Comparison of ENCODE assay signal across 14 cellular contexts in genomic region chr3:16377847-16378302, GRCh38.
DNase-seq lines count a peak whose midpoint lies in the region; ATAC-seq and TF ChIP-seq lines count a peak whose summit lies in the region.
"Had no signal": no experiment of that assay in that cellular context is flagged by ENCODE, and none has a peak within 500 bp of the region (broad histone marks: within the 10 kb centered on the region; RNA-seq: fewer than 3 reads in every experiment).

No MANE protein-coding gene starts in this region.

- peak in 1 of 10 experiments; percentile 6 for DNase-seq in CD4-positive, alpha-beta T cell
- DNase-seq in GM12864 (ENCODE audit: low read depth) (no peak), immature natural killer cell (no peak), NCI-H2227 treated with DMSO at 0.1 percent for 48 hours (lab: John Stamatoyannopoulos, UW) (no peak), NCI-H526 treated with DMSO at 0.1 percent for 48 hours (lab: John Stamatoyannopoulos, UW) (no peak)
- DNase-seq in activated CD8-positive, alpha-beta T cell treated with anti-CD3 and anti-CD28 coated beads, Interleukin-2, amount 10 ng/mL, durations not matched to agents 7 days and 5 days, result no peak
- DNase-seq: H7; midbrain; NCI-H1436 treated with DMSO at 0.1 percent for 48 hours; NK-92 treated with Interleukin-12 subunit alpha and Interleukin-12 subunit beta, amount 100 ng/mL, for 24 hours; T-helper 9 cell had no signal

- H3K4me3 Mint-ChIP-seq in CD4-positive, alpha-beta T cell, result peak overlapping the region; percentile 54
- H3K4me3 Mint-ChIP-seq in activated CD8-positive, alpha-beta T cell treated with anti-CD3 and anti-CD28 coated beads, Interleukin-2, amount 10 ng/mL, durations not matched to agents 7 days and 5 days, result no peak overlapping the region
- peak overlapping the region; percentile 44 to 58 (median 57) for H3K4me3 Mint-ChIP-seq in immature natural killer cell

- H3K36me3 Mint-ChIP-seq in CD4-positive, alpha-beta T cell (ENCODE audit: low read depth), result peaks cover 50% of the 10 kb centered on the region
- peaks cover 92% of the 10 kb centered on the region for H3K36me3 Mint-ChIP-seq in activated CD8-positive, alpha-beta T cell treated with anti-CD3 and anti-CD28 coated beads, Interleukin-2, amount 10 ng/mL, durations not matched to agents 7 days and 5 days (ENCODE audit: low read depth)
- H3K36me3 Mint-ChIP-seq in immature natural killer cell, result peaks cover 10 to 25% (median 18%) of the 10 kb centered on the region in 3 donors

- H3K27ac Mint-ChIP-seq in CD4-positive, alpha-beta T cell, result peak overlapping the region; percentile 90
- H3K27ac Mint-ChIP-seq in activated CD8-positive, alpha-beta T cell treated with anti-CD3 and anti-CD28 coated beads, Interleukin-2, amount 10 ng/mL, durations not matched to agents 7 days and 5 days, result peak overlapping the region; percentile 85
- H3K27ac Mint-ChIP-seq in immature natural killer cell, result peak overlapping the region; percentile 76 to 93 (median 83)

- ATAC-seq in CD4-positive, alpha-beta T cell (ENCODE audit: poor library complexity), result peak; percentile 19
- ATAC-seq in activated CD8-positive, alpha-beta T cell treated with anti-CD3 and anti-CD28 coated beads, Interleukin-2, amount 10 ng/mL, durations not matched to agents 7 days and 5 days, result no peak
- ATAC-seq in GM19035 (IDR thresholded peaks at IDR 0.05; ENCODE audit: unreplicated experiment), result no peak
- no peak for ATAC-seq in GM21447 (IDR thresholded peaks at IDR 0.05; ENCODE audit: unreplicated experiment)
- ATAC-seq: esophagus mucosa had no signal

- POLR2A ChIA-PET in CD4-positive, alpha-beta T cell (lab: Charles Lee), result interaction anchor here (0.7 to 2.2 kb wide), 16 partner anchors 10 to 151 kb away, joined by 3 to 10 read pairs (median 4); partner anchors contain the start of genes OXNAD1 and RFTN1
- POLR2A ChIA-PET in activated CD8-positive, alpha-beta T cell treated with anti-CD3 and anti-CD28 coated beads, Interleukin-2, amount 10 ng/mL, durations not matched to agents 7 days and 5 days (lab: Charles Lee), result interaction anchor here (1.2 to 3.3 kb wide), 3 partner anchors 39 to 134 kb away, joined by 3 to 12 read pairs (median 3); no protein-coding TSS in a partner anchor

- H3K27ac ChIP-seq in CD4-positive, alpha-beta T cell (ENCODE audit: low read depth, low read length), result peak overlapping the region; percentile 44

- H3K27me3 Mint-ChIP-seq in CD4-positive, alpha-beta T cell, result no peaks in the 10 kb centered on the region
- H3K27me3 Mint-ChIP-seq in activated CD8-positive, alpha-beta T cell treated with anti-CD3 and anti-CD28 coated beads, Interleukin-2, amount 10 ng/mL, durations not matched to agents 7 days and 5 days (ENCODE audit: low read depth), result no peaks in the 10 kb centered on the region
- peaks cover 0 to 7% (median 2%) of the 10 kb centered on the region in 3 donors for H3K27me3 Mint-ChIP-seq in immature natural killer cell (ENCODE audit: low read depth in 3 of 3)

- CTCF ChIA-PET in CD4-positive, alpha-beta T cell (lab: Charles Lee), result no interaction called here
- CTCF ChIA-PET in activated CD8-positive, alpha-beta T cell treated with anti-CD3 and anti-CD28 coated beads, Interleukin-2, amount 10 ng/mL, durations not matched to agents 7 days and 5 days (lab: Charles Lee), result interaction anchor here (0.9 to 2.3 kb wide), 4 partner anchors 64 to 134 kb away, joined by 3 to 10 read pairs (median 3); partner anchors contain the start of genes DPH3 and OXNAD1

- TF ChIP-seq CTCF in CD4-positive, alpha-beta T cell (IDR thresholded peaks at IDR 0.05), result no peak
- TF ChIP-seq CTCF in GM12864 (IDR thresholded peaks at IDR 0.05; ENCODE audit: low read depth, low read length, missing control alignments), result peak; percentile 18

- H3K9me3 ChIP-seq in CD4-positive, alpha-beta T cell (ENCODE audit: control insufficient read depth, low read length), result no peaks in the 10 kb centered on the region

- H3K4me1 Mint-ChIP-seq in CD4-positive, alpha-beta T cell (ENCODE audit: low read depth), result peaks cover 98% of the 10 kb centered on the region
- peaks cover 84% of the 10 kb centered on the region for H3K4me1 Mint-ChIP-seq in activated CD8-positive, alpha-beta T cell treated with anti-CD3 and anti-CD28 coated beads, Interleukin-2, amount 10 ng/mL, durations not matched to agents 7 days and 5 days (ENCODE audit: low read depth)
- H3K4me1 Mint-ChIP-seq in immature natural killer cell, result peaks cover 65 to 89% of the 10 kb centered on the region in 2 donors

- no peaks in the 10 kb centered on the region for H3K27me3 ChIP-seq in CD4-positive, alpha-beta T cell (ENCODE audit: control insufficient read depth, insufficient read depth, low read length)

- no peaks in the 10 kb centered on the region for H3K9me3 Mint-ChIP-seq in CD4-positive, alpha-beta T cell
- H3K9me3 Mint-ChIP-seq in activated CD8-positive, alpha-beta T cell treated with anti-CD3 and anti-CD28 coated beads, Interleukin-2, amount 10 ng/mL, durations not matched to agents 7 days and 5 days (ENCODE audit: insufficient read depth), result peaks cover 18% of the 10 kb centered on the region
- no peaks in the 10 kb centered on the region for H3K9me3 Mint-ChIP-seq in immature natural killer cell

- H3K4me3 ChIP-seq in GM12864 (ENCODE audit: low read depth, low read length), result no peak overlapping the region; the same call in 1 of the 2 replicates

- intact Hi-C loops in CD4-positive, alpha-beta T cell (cut with DNase I, micrococcal nuclease), result loop anchor here (1.0 to 5.0 kb wide), 4 partner anchors 66 to 134 kb away; no protein-coding TSS in a partner anchor
